9 cellular contexts compared by ENCODE assay signal in genomic region chr10:7258948-7259523, GRCh38.
DNase-seq lines count a peak whose midpoint lies in the region; ATAC-seq, FAIRE-seq and TF ChIP-seq lines count a peak whose summit lies in the region.
"Had no signal": no experiment of that assay in that cellular context is flagged by ENCODE, and none has a peak within 500 bp of the region (broad histone marks: within the 10 kb centered on the region; RNA-seq: fewer than 3 reads in every experiment).

No MANE protein-coding gene starts in this region.

- intact Hi-C loops in esophagus muscularis mucosa (cut with DNase I), result no loop called here

- no peaks in the 10 kb centered on the region for H3K27me3 Mint-ChIP-seq in stimulated activated naive CD8-positive, alpha-beta T cell treated with anti-CD3 and anti-CD28 coated beads, Interleukin-15, Interleukin-2, amounts not matched to agents 100 ng/mL and 50 ng/mL, for 24 hours

- H3K27ac ChIP-seq in DND-41 (ENCODE audit: low read length), result peak overlapping the region; percentile 66
- H3K27ac ChIP-seq in esophagus muscularis mucosa (replicated peaks in 1 of 4), result peak overlapping the region in 3 of 4 donors; percentile 76 to 83 (median 78)
- H3K27ac ChIP-seq: neutrophil had no signal

- WGBS in esophagus muscularis mucosa, result 73% methylated on average over 7 of the region's 8 CpGs

- H2AFZ ChIP-seq in DND-41 (ENCODE audit: low read depth, low read length), result no peak overlapping the region

- H3K9me3 ChIP-seq in DND-41 (ENCODE audit: insufficient read depth, low read length, severe bottlenecking) (no peaks in the 10 kb centered on the region), esophagus muscularis mucosa (no peaks in the 10 kb centered on the region)
- H3K9me3 ChIP-seq: neutrophil had no signal

- peaks cover 31% of the 10 kb centered on the region for H4K20me1 ChIP-seq in DND-41 (ENCODE audit: insufficient read depth, low read length)

- H3K9me3 Mint-ChIP-seq in stimulated activated naive CD8-positive, alpha-beta T cell treated with anti-CD3 and anti-CD28 coated beads, Interleukin-15, Interleukin-2, amounts not matched to agents 100 ng/mL and 50 ng/mL, for 24 hours, result no peaks in the 10 kb centered on the region

- H3K27me3 ChIP-seq in DND-41 (ENCODE audit: insufficient read depth, low read length, poor library complexity), result no peaks in the 10 kb centered on the region
- H3K27me3 ChIP-seq in esophagus muscularis mucosa, result no peaks in the 10 kb centered on the region
- H3K27me3 ChIP-seq: neutrophil had no signal

- peak; percentile 83 for DNase-seq in DND-41
- DNase-seq in esophagus muscularis mucosa (ENCODE audit: extremely low spot score), result no peak
- DNase-seq in NCI-H2081 (lab: John Stamatoyannopoulos, UW), result no peak
- DNase-seq in urothelium cell line (ENCODE audit: low spot score), result no peak

- H3K36me3 Mint-ChIP-seq in stimulated activated naive CD8-positive, alpha-beta T cell treated with anti-CD3 and anti-CD28 coated beads, Interleukin-15, Interleukin-2, amounts not matched to agents 100 ng/mL and 50 ng/mL, for 24 hours (ENCODE audit: low read depth), result peaks cover 48% of the 10 kb centered on the region

- peak overlapping the region; percentile 28 for H3K4me2 ChIP-seq in DND-41 (ENCODE audit: insufficient read depth, low read length)

- TF ChIP-seq POLR2A in esophagus muscularis mucosa (IDR thresholded peaks at IDR 0.05; ENCODE audit: low read depth), result no peak

- peaks cover 74% of the 10 kb centered on the region for H3K4me1 Mint-ChIP-seq in stimulated activated naive CD8-positive, alpha-beta T cell treated with anti-CD3 and anti-CD28 coated beads, Interleukin-15, Interleukin-2, amounts not matched to agents 100 ng/mL and 50 ng/mL, for 24 hours (ENCODE audit: low read depth)

- peak; percentile 88 for ATAC-seq in DND-41 (ENCODE audit: insufficient read depth, low read depth)
- ATAC-seq in HG02885 (IDR thresholded peaks at IDR 0.05; ENCODE audit: poor library complexity, unreplicated experiment), result peak; percentile 86
- peak; percentile 33 to 37 for ATAC-seq in activated CD4-positive, CD25-positive, alpha-beta regulatory T cell treated with anti-CD3 and anti-CD28 coated beads, Interleukin-2, amount 50 U/mL, for 24 hours
- no peak for ATAC-seq in HG03439 (IDR thresholded peaks at IDR 0.05; ENCODE audit: unreplicated experiment)

- H3K4me3 ChIP-seq in DND-41 (ENCODE audit: low read depth in 1 of 2, low read length in 2 of 2), result no peak overlapping the region
- no peak overlapping the region for H3K4me3 ChIP-seq in esophagus muscularis mucosa

- TF ChIP-seq CTCF in DND-41 (IDR thresholded peaks at IDR 0.05; ENCODE audit: borderline replicate concordance, extremely low read depth, low read length, poor library complexity, severe bottlenecking) (no peak), esophagus muscularis mucosa (IDR thresholded peaks at IDR 0.05) (no peak)

- H3K4me3 Mint-ChIP-seq in stimulated activated naive CD8-positive, alpha-beta T cell treated with anti-CD3 and anti-CD28 coated beads, Interleukin-15, Interleukin-2, amounts not matched to agents 100 ng/mL and 50 ng/mL, for 24 hours, result peak overlapping the region; percentile 67

- peaks cover 53% of the 10 kb centered on the region for H3K4me1 ChIP-seq in DND-41 (ENCODE audit: insufficient read depth, low read length)
- peaks cover 26 to 41% (median 31%) of the 10 kb centered on the region in 4 donors for H3K4me1 ChIP-seq in esophagus muscularis mucosa

- no peak overlapping the region for H3K9ac ChIP-seq in DND-41 (ENCODE audit: low read depth, low read length)

- H3K36me3 ChIP-seq in DND-41 (ENCODE audit: insufficient read depth, low read length), result peaks cover 70% of the 10 kb centered on the region
- H3K36me3 ChIP-seq in esophagus muscularis mucosa, result no peaks in the 10 kb centered on the region
- H3K36me3 ChIP-seq: neutrophil had no signal

- H3K79me2 ChIP-seq in DND-41 (ENCODE audit: insufficient read depth, low read length), result peaks cover 73% of the 10 kb centered on the region

- TF ChIP-seq EP300 in esophagus muscularis mucosa (IDR thresholded peaks at IDR 0.05), result no peak

- H3K27ac Mint-ChIP-seq in stimulated activated naive CD8-positive, alpha-beta T cell treated with anti-CD3 and anti-CD28 coated beads, Interleukin-15, Interleukin-2, amounts not matched to agents 100 ng/mL and 50 ng/mL, for 24 hours, result peak overlapping the region; percentile 86

- FAIRE-seq in urothelium cell line (lab: Jason Lieb, UNC), result no peak
